In the genomic region with DNA sequence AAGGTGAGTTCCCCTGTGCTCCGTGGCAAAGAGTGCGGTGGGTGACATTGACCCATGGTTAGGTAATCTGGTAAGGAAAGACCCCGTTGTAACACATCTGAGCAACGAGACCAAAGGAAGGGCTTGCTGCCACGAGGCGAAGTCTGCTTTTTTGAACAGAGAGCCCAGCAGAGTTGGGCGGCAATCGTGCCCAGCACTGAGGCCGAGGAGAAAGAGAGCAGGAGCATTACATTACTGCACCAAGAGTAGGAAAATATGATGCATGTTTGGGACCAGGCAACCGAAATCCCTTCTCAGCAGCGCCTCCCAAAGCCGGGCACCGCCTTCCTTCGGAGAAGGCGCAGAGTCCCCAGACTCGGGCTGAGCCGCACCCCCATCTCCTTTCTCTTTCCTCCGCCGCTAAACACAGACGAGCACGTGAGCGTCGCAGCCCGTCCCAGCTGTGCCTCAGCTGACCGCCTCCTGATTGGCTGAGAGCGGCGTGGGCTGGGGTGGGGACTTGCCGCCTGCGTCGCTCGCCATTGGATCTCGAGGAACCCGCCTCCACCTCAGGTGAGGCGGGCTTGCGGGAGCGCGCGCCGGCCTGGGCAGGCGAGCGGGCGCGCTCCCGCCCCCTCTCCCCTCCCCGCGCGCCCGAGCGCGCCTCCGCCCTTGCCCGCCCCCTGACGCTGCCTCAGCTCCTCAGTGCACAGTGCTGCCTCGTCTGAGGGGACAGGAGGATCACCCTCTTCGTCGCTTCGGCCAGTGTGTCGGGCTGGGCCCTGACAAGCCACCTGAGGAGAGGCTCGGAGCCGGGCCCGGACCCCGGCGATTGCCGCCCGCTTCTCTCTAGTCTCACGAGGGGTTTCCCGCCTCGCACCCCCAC, we compare ENCODE assay signal across 1 cellular context.
TF ChIP-seq lines count a peak whose summit lies in the region.

A gene (plus strand): TSS at position 684 of the 865 bp plus-strand sequence. CDS start 292 bp downstream, outside the sequence.

TF ChIP-seq in HepG2, 621 proteins besides CTCF, POLR2A, EP300 and RAD21 (continued from another document and continues in another):
- TF ChIP-seq, protein P1, sequence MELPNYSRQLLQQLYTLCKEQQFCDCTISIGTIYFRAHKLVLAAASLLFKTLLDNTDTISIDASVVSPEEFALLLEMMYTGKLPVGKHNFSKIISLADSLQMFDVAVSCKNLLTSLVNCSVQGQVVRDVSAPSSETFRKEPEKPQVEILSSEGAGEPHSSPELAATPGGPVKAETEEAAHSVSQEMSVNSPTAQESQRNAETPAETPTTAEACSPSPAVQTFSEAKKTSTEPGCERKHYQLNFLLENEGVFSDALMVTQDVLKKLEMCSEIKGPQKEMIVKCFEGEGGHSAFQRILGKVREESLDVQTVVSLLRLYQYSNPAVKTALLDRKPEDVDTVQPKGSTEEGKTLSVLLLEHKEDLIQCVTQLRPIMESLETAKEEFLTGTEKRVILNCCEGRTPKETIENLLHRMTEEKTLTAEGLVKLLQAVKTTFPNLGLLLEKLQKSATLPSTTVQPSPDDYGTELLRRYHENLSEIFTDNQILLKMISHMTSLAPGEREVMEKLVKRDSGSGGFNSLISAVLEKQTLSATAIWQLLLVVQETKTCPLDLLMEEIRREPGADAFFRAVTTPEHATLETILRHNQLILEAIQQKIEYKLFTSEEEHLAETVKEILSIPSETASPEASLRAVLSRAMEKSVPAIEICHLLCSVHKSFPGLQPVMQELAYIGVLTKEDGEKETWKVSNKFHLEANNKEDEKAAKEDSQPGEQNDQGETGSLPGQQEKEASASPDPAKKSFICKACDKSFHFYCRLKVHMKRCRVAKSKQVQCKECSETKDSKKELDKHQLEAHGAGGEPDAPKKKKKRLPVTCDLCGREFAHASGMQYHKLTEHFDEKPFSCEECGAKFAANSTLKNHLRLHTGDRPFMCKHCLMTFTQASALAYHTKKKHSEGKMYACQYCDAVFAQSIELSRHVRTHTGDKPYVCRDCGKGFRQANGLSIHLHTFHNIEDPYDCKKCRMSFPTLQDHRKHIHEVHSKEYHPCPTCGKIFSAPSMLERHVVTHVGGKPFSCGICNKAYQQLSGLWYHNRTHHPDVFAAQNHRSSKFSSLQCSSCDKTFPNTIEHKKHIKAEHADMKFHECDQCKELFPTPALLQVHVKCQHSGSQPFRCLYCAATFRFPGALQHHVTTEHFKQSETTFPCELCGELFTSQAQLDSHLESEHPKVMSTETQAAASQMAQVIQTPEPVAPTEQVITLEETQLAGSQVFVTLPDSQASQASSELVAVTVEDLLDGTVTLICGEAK (IDR thresholded peaks at IDR 0.05) = no peak
- TF ChIP-seq, protein P1 (CRISPR knock-in tag; IDR thresholded peaks at IDR 0.05) = peak; percentile 8
- TF ChIP-seq NFYB (CRISPR knock-in tag; IDR thresholded peaks at IDR 0.05) = peak; percentile 90
- TF ChIP-seq, protein P2, sequence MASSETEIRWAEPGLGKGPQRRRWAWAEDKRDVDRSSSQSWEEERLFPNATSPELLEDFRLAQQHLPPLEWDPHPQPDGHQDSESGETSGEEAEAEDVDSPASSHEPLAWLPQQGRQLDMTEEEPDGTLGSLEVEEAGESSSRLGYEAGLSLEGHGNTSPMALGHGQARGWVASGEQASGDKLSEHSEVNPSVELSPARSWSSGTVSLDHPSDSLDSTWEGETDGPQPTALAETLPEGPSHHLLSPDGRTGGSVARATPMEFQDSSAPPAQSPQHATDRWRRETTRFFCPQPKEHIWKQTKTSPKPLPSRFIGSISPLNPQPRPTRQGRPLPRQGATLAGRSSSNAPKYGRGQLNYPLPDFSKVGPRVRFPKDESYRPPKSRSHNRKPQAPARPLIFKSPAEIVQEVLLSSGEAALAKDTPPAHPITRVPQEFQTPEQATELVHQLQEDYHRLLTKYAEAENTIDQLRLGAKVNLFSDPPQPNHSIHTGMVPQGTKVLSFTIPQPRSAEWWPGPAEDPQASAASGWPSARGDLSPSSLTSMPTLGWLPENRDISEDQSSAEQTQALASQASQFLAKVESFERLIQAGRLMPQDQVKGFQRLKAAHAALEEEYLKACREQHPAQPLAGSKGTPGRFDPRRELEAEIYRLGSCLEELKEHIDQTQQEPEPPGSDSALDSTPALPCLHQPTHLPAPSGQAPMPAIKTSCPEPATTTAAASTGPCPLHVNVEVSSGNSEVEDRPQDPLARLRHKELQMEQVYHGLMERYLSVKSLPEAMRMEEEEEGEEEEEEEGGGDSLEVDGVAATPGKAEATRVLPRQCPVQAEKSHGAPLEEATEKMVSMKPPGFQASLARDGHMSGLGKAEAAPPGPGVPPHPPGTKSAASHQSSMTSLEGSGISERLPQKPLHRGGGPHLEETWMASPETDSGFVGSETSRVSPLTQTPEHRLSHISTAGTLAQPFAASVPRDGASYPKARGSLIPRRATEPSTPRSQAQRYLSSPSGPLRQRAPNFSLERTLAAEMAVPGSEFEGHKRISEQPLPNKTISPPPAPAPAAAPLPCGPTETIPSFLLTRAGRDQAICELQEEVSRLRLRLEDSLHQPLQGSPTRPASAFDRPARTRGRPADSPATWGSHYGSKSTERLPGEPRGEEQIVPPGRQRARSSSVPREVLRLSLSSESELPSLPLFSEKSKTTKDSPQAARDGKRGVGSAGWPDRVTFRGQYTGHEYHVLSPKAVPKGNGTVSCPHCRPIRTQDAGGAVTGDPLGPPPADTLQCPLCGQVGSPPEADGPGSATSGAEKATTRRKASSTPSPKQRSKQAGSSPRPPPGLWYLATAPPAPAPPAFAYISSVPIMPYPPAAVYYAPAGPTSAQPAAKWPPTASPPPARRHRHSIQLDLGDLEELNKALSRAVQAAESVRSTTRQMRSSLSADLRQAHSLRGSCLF (CRISPR knock-in tag; IDR thresholded peaks at IDR 0.05; ENCODE audit: borderline replicate concordance) = no peak
- peak; percentile 88 for TF ChIP-seq SALL1 (CRISPR knock-in tag; IDR thresholded peaks at IDR 0.05)
- TF ChIP-seq NCOR1 (IDR thresholded peaks at IDR 0.05; ENCODE audit: borderline replicate concordance, low read length) = 0 out of 2 replicates have a peak, but pooled peaks have one; percentile 15
- TF ChIP-seq ZNF761 (CRISPR knock-in tag; conservative IDR thresholded peaks at IDR 0.05) = peak; percentile 89; the same call in 1 of the 2 replicates
- TF ChIP-seq, protein P3, sequence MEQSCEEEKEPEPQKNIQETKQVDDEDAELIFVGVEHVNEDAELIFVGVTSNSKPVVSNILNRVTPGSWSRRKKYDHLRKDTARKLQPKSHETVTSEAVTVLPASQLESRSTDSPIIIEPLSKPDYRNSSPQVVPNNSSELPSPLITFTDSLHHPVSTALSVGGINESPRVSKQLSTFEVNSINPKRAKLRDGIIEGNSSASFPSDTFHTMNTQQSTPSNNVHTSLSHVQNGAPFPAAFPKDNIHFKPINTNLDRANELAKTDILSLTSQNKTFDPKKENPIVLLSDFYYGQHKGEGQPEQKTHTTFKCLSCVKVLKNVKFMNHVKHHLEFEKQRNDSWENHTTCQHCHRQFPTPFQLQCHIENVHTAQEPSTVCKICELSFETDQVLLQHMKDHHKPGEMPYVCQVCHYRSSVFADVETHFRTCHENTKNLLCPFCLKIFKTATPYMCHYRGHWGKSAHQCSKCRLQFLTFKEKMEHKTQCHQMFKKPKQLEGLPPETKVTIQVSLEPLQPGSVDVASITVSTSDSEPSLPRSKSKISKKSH (CRISPR knock-in tag; IDR thresholded peaks at IDR 0.05; ENCODE audit: borderline replicate concordance) = peak; percentile 19; the same call in 1 of the 2 replicates
- TF ChIP-seq TGIF2 (CRISPR knock-in tag; IDR thresholded peaks at IDR 0.05) = peak; percentile 85; the same call in 1 of the 2 replicates
- TF ChIP-seq, protein P4, sequence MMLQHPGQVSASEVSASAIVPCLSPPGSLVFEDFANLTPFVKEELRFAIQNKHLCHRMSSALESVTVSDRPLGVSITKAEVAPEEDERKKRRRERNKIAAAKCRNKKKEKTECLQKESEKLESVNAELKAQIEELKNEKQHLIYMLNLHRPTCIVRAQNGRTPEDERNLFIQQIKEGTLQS (CRISPR knock-in tag; IDR thresholded peaks at IDR 0.05) = 0 out of 2 replicates have a peak, but pooled peaks have one; percentile 4
- TF ChIP-seq, protein P5, sequence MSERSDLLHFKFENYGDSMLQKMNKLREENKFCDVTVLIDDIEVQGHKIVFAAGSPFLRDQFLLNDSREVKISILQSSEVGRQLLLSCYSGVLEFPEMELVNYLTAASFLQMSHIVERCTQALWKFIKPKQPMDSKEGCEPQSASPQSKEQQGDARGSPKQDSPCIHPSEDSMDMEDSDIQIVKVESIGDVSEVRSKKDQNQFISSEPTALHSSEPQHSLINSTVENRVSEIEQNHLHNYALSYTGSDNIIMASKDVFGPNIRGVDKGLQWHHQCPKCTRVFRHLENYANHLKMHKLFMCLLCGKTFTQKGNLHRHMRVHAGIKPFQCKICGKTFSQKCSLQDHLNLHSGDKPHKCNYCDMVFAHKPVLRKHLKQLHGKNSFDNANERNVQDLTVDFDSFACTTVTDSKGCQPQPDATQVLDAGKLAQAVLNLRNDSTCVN (CRISPR knock-in tag; IDR thresholded peaks at IDR 0.05; ENCODE audit: borderline replicate concordance) = peak; percentile 81; the same call in 1 of the 2 replicates
- TF ChIP-seq ZNF619 (CRISPR knock-in tag; IDR thresholded peaks at IDR 0.05) = 0 out of 2 replicates have a peak, but pooled peaks have one; percentile 7
- TF ChIP-seq, protein P6, sequence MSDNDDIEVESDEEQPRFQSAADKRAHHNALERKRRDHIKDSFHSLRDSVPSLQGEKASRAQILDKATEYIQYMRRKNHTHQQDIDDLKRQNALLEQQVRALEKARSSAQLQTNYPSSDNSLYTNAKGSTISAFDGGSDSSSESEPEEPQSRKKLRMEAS (IDR thresholded peaks at IDR 0.05) = peak; percentile 97
- no peak for TF ChIP-seq NR1H2 (CRISPR knock-in tag; IDR thresholded peaks at IDR 0.05; ENCODE audit: borderline replicate concordance, low read depth)
- TF ChIP-seq SAP130 (CRISPR knock-in tag; IDR thresholded peaks at IDR 0.05; ENCODE audit: low read depth) = peak; percentile 100
- 0 out of 2 replicates have a peak, but pooled peaks have one; percentile 4 for TF ChIP-seq ZNF674 (CRISPR knock-in tag; IDR thresholded peaks at IDR 0.05; ENCODE audit: low read depth)
- TF ChIP-seq ISL2 (CRISPR knock-in tag; IDR thresholded peaks at IDR 0.05) = peak; percentile 67
- TF ChIP-seq, protein P7, sequence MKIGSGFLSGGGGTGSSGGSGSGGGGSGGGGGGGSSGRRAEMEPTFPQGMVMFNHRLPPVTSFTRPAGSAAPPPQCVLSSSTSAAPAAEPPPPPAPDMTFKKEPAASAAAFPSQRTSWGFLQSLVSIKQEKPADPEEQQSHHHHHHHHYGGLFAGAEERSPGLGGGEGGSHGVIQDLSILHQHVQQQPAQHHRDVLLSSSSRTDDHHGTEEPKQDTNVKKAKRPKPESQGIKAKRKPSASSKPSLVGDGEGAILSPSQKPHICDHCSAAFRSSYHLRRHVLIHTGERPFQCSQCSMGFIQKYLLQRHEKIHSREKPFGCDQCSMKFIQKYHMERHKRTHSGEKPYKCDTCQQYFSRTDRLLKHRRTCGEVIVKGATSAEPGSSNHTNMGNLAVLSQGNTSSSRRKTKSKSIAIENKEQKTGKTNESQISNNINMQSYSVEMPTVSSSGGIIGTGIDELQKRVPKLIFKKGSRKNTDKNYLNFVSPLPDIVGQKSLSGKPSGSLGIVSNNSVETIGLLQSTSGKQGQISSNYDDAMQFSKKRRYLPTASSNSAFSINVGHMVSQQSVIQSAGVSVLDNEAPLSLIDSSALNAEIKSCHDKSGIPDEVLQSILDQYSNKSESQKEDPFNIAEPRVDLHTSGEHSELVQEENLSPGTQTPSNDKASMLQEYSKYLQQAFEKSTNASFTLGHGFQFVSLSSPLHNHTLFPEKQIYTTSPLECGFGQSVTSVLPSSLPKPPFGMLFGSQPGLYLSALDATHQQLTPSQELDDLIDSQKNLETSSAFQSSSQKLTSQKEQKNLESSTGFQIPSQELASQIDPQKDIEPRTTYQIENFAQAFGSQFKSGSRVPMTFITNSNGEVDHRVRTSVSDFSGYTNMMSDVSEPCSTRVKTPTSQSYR (CRISPR knock-in tag; IDR thresholded peaks at IDR 0.05; ENCODE audit: borderline replicate concordance) = peak; percentile 29; the same call in 1 of the 2 replicates
